Comparison of ENCODE assay signal across 21 cellular contexts in the genomic region with DNA sequence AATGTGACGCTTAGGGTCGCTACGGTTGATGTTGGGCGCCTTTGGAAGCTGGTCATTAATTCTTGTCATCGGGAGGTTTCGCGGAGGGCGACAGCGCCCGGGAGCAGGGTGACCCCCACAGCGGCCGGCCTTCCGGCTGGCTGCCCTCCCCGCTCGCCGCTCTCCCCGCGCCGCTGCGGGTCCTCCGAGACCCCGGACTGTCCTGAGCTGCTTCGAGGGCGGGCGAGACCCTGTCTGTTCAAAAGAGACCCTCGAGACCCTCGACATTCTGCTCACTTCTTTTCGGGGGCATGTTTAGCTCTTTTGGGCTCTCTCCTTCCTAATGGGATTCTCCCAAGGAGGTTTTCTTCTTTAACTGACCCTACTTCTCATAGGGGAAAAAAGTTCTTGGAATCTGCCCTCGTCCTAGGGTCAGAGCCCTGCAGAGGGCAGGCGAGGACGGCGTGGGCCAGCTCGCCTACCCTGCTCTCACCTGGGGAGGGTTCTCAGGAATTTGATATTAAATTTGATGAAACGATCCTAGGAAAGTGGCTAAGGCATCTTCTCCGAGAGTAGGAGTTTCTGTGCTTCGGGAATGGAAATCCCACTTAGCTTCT.
DNase-seq lines count a peak whose midpoint lies in the region; ATAC-seq, FAIRE-seq and TF ChIP-seq lines count a peak whose summit lies in the region.
"Had no signal": no experiment of that assay in that cellular context is flagged by ENCODE, and none has a peak within 500 bp of the region (broad histone marks: within the 10 kb centered on the region; RNA-seq: fewer than 3 reads in every experiment).

No MANE protein-coding gene starts in this region.

- peaks cover 0 to 2% (median 0%) of the 10 kb centered on the region in 11 donors for H3K9me3 Mint-ChIP-seq in naive thymus-derived CD4-positive, alpha-beta T cell
- H3K9me3 Mint-ChIP-seq: activated CD4-positive, alpha-beta memory T cell treated with anti-CD3 and anti-CD28 coated beads for 36 hours; activated T-helper 17 cell treated with anti-CD3 and anti-CD28 coated beads, Interleukin-2, amount 50 U/mL, for 72 hours; natural killer cell had no signal

- H3K27me3 Mint-ChIP-seq in naive thymus-derived CD4-positive, alpha-beta T cell = peaks cover 42 to 63% (median 55%) of the 10 kb centered on the region in 5 donors

- peaks cover 0 to 37% (median 11%) of the 10 kb centered on the region in 7 donors for H3K4me1 Mint-ChIP-seq in naive thymus-derived CD4-positive, alpha-beta T cell
- H3K4me1 Mint-ChIP-seq: activated T-helper 17 cell treated with anti-CD3 and anti-CD28 coated beads, Interleukin-2, amount 50 U/mL, for 72 hours; natural killer cell had no signal

- TF ChIP-seq CTCF in left ventricle myocardium inferior (IDR thresholded peaks at IDR 0.05; ENCODE audit: borderline replicate concordance) = no peak
- TF ChIP-seq CTCF in right atrium auricular region (IDR thresholded peaks at IDR 0.05) = no peak

- CTCF ChIA-PET in naive thymus-derived CD4-positive, alpha-beta T cell (lab: Charles Lee) = interaction anchor here (0.6 to 0.9 kb wide), 2 partner anchors 178 to 381 kb away, joined by 3 to 5 read pairs; no protein-coding TSS in a partner anchor

- FAIRE-seq in frontal cortex (lab: Jason Lieb, UNC) = no peak
- FAIRE-seq: HTR-8/SVneo had no signal

- H3K36me3 ChIP-seq in left ventricle myocardium inferior = no peaks in the 10 kb centered on the region
- H3K36me3 ChIP-seq in right atrium auricular region = no peaks in the 10 kb centered on the region
- H3K36me3 ChIP-seq in naive thymus-derived CD4-positive, alpha-beta T cell (ENCODE audit: control insufficient read depth in 2 of 3, insufficient read depth in 3 of 3, low read length in 3 of 3) = no peaks in the 10 kb centered on the region
- H3K36me3 ChIP-seq: uterus had no signal

- no peaks in the 10 kb centered on the region for H3K36me3 Mint-ChIP-seq in naive thymus-derived CD4-positive, alpha-beta T cell
- H3K36me3 Mint-ChIP-seq: activated CD4-positive, alpha-beta memory T cell treated with anti-CD3 and anti-CD28 coated beads for 36 hours; natural killer cell had no signal

- DNase-seq in left ventricle myocardium inferior (no peak), right atrium auricular region (ENCODE audit: low spot score) (no peak), ecto neural progenitor cell (ENCODE audit: low spot score) (peak; percentile 48), substantia nigra (lab: John Stamatoyannopoulos, UW) (no peak), DMS79 (lab: John Stamatoyannopoulos, UW) (no peak), frontal cortex (ENCODE audit: low spot score in 2 of 2) (no peak), Kasumi-1 (lab: John Stamatoyannopoulos, UW) (no peak)
- no peak for DNase-seq in naive thymus-derived CD4-positive, alpha-beta T cell
- DNase-seq: activated CD4-positive, alpha-beta memory T cell treated with anti-CD3 and anti-CD28 coated beads for 36 hours; EL; foreskin fibroblast; MM.1S; natural killer cell; NCI-H187; NCI-H345; stimulated activated CD4-positive, alpha-beta T cell treated with anti-CD3 and anti-CD28 coated beads, Interleukin-1b, Interleukin-23, amount 100 ng/mL, for 48 hours; uterus had no signal

- no peak for ATAC-seq in naive thymus-derived CD4-positive, alpha-beta T cell
- ATAC-seq: activated T-helper 17 cell treated with anti-CD3 and anti-CD28 coated beads, Interleukin-2, amount 50 U/mL, for 72 hours; natural killer cell; sciatic nerve had no signal

- no peaks in the 10 kb centered on the region for H3K9me3 ChIP-seq in left ventricle myocardium inferior (replicated peaks)
- H3K9me3 ChIP-seq in right atrium auricular region = no peaks in the 10 kb centered on the region
- no peaks in the 10 kb centered on the region for H3K9me3 ChIP-seq in naive thymus-derived CD4-positive, alpha-beta T cell (ENCODE audit: control insufficient read depth in 2 of 3, low read length in 3 of 3)
- H3K9me3 ChIP-seq: uterus had no signal

- POLR2A ChIA-PET in naive thymus-derived CD4-positive, alpha-beta T cell (lab: Charles Lee) = no interaction called here

- no peak overlapping the region for H3K27ac ChIP-seq in left ventricle myocardium inferior (replicated peaks)
- H3K27ac ChIP-seq in right atrium auricular region = no peak overlapping the region
- no peak overlapping the region for H3K27ac ChIP-seq in naive thymus-derived CD4-positive, alpha-beta T cell (ENCODE audit: low read depth, low read length)
- H3K27ac ChIP-seq in substantia nigra (ENCODE audit: low read depth, low read length, poor library complexity, severe bottlenecking) = no peak overlapping the region
- H3K27ac ChIP-seq: uterus had no signal

- peaks cover 30% of the 10 kb centered on the region for H3K4me1 ChIP-seq in left ventricle myocardium inferior
- peaks cover 0 to 28% of the 10 kb centered on the region in 2 donors for H3K4me1 ChIP-seq in right atrium auricular region
- no peaks in the 10 kb centered on the region for H3K4me1 ChIP-seq in naive thymus-derived CD4-positive, alpha-beta T cell (ENCODE audit: control insufficient read depth in 2 of 2, insufficient read depth in 2 of 2, low read length in 2 of 2)
- H3K4me1 ChIP-seq: uterus had no signal

- H3K4me3 Mint-ChIP-seq in naive thymus-derived CD4-positive, alpha-beta T cell = peak overlapping the region in 9 of 10 donors; percentile 8 to 77 (median 47)
- H3K4me3 Mint-ChIP-seq: activated CD4-positive, alpha-beta memory T cell treated with anti-CD3 and anti-CD28 coated beads for 36 hours; activated T-helper 17 cell treated with anti-CD3 and anti-CD28 coated beads, Interleukin-2, amount 50 U/mL, for 72 hours; natural killer cell had no signal

- H3K27ac Mint-ChIP-seq in naive thymus-derived CD4-positive, alpha-beta T cell = no peak overlapping the region
- H3K27ac Mint-ChIP-seq: activated CD4-positive, alpha-beta memory T cell treated with anti-CD3 and anti-CD28 coated beads for 36 hours; activated T-helper 17 cell treated with anti-CD3 and anti-CD28 coated beads, Interleukin-2, amount 50 U/mL, for 72 hours; natural killer cell had no signal

- H3K27me3 ChIP-seq in left ventricle myocardium inferior (ENCODE audit: low read depth) (peaks cover 91% of the 10 kb centered on the region), right atrium auricular region (peaks cover 10 to 19% of the 10 kb centered on the region in 2 donors)
- peaks cover 0 to 4% of the 10 kb centered on the region in 2 donors for H3K27me3 ChIP-seq in naive thymus-derived CD4-positive, alpha-beta T cell (ENCODE audit: control insufficient read depth in 2 of 2, insufficient read depth in 2 of 2, low read length in 2 of 2)

- H3K4me3 ChIP-seq in left ventricle myocardium inferior (peak overlapping the region; percentile 57), right atrium auricular region (no peak overlapping the region)
- no peak overlapping the region for H3K4me3 ChIP-seq in naive thymus-derived CD4-positive, alpha-beta T cell (ENCODE audit: low read length)
- H3K4me3 ChIP-seq: lung, uterus had no signal

- intact Hi-C loops in left ventricle myocardium inferior (cut with micrococcal nuclease) = no loop called here
- intact Hi-C loops in naive thymus-derived CD4-positive, alpha-beta T cell (cut with micrococcal nuclease) = no loop called here
